ENCODE assay signal across 8 cellular contexts in the genomic region with DNA sequence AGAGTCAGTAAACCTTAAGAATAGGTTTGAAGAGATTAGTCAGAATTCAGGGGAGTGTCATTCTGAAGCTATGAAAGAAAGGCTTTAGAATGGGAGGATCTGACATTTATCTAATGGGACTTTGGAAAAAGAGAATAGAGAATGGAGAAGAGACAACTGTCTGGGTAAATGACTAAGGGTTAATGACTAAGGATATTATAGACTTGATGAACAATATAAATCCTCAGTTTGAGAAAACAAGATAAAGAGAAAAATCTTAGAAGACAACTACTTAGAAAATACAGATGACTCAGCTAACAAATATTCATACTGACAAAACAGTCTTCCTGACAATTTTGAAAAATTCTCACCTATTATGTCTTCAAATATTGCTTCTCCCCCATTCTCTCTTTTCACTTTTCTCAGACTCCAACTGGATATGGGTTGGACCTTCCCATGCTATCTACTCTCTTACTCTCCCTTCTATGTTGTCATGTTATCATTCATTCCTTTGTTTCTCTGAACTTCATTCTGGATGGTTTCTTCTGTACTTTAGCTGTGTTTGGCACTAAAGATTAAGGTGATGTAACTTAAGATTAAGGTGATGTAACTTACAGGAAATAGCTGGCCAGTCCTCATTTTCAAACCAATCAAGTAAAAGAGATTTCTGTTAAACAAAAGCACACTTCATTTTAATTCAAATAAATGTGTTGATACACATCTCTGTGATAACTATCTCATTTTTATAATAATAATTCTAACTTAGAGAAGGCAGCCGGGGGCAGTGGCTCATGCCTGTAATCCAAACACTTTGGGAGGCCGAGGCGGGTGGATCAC. TPM values are rescaled to one million over a fixed set of nuclear protein-coding genes. Genes with fewer than 3 reads are reported as not detected.
A peak's percentile ranks its signal among the peaks of the same experiment; 100 is the strongest.
DNase-seq lines count a peak whose midpoint lies in the region; ATAC-seq and TF ChIP-seq lines count a peak whose summit lies in the region.

No MANE protein-coding gene starts in this region.

- no peaks in the 10 kb centered on the region for H3K27me3 Mint-ChIP-seq in WTC11 (ENCODE audit: low read depth)

- peak overlapping the region; percentile 52 for H3K27ac ChIP-seq in foreskin keratinocyte

- CTCF ChIA-PET in WTC11 (lab: Charles Lee) = interaction anchor here (0.7 to 1.8 kb wide), 4 partner anchors 55 to 218 kb away, joined by 3 to 7 read pairs (median 3); no protein-coding TSS in a partner anchor

- POLR2A ChIA-PET in WTC11 (lab: Charles Lee) = interaction anchor here (0.5 kb wide), 1 partner anchor 158 kb away, joined by 4 read pairs; no protein-coding TSS in a partner anchor

- no peak overlapping the region for H3K4me3 Mint-ChIP-seq in WTC11

- H3K27me3 ChIP-seq in foreskin keratinocyte = no peaks in the 10 kb centered on the region

- ATAC-seq in WTC11 = no peak
- ATAC-seq in foreskin keratinocyte = peak; percentile 82

- peaks cover 62% of the 10 kb centered on the region for H3K4me1 Mint-ChIP-seq in WTC11

- TF ChIP-seq CTCF in WTC11 (IDR thresholded peaks at IDR 0.05) (no peak), foreskin keratinocyte (conservative IDR thresholded peaks at IDR 0.05) (no peak)

- H3K27ac Mint-ChIP-seq in WTC11 = peak overlapping the region; percentile 78

- H3K36me3 Mint-ChIP-seq in WTC11 = peaks cover 31% of the 10 kb centered on the region

- DNase-seq in AML-193 (lab: John Stamatoyannopoulos, UW) (peak; percentile 27 to 48), HT1080 (ENCODE audit: low read depth) (peak; percentile 65), WTC11 (ENCODE audit: low spot score) (no peak), foreskin keratinocyte (peak; percentile 66 to 81), midbrain (lab: John Stamatoyannopoulos, UW) (no peak), germinal center (ENCODE audit: low spot score) (no peak), putamen (ENCODE audit: low spot score) (no peak), HUDEP-2 (lab: John Stamatoyannopoulos, UW; ENCODE audit: unreplicated experiment in 76 of 76) (no peak)

- H3K4me1 ChIP-seq in foreskin keratinocyte = peaks cover 36% of the 10 kb centered on the region

- H3K9me3 Mint-ChIP-seq in WTC11 = no peaks in the 10 kb centered on the region

TF ChIP-seq in WTC11, 78 proteins besides CTCF, POLR2A, EP300 and RAD21:
- no peak for TF ChIP-seq TEAD4 (CRISPR knock-in tag; IDR thresholded peaks at IDR 0.05)
- no peak for TF ChIP-seq NFE2L1 (CRISPR knock-in tag; IDR thresholded peaks at IDR 0.05)
- TF ChIP-seq ZBTB21 (CRISPR knock-in tag; IDR thresholded peaks at IDR 0.05; ENCODE audit: borderline replicate concordance) = no peak
- TF ChIP-seq, protein P1, sequence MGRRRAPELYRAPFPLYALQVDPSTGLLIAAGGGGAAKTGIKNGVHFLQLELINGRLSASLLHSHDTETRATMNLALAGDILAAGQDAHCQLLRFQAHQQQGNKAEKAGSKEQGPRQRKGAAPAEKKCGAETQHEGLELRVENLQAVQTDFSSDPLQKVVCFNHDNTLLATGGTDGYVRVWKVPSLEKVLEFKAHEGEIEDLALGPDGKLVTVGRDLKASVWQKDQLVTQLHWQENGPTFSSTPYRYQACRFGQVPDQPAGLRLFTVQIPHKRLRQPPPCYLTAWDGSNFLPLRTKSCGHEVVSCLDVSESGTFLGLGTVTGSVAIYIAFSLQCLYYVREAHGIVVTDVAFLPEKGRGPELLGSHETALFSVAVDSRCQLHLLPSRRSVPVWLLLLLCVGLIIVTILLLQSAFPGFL (CRISPR knock-in tag; IDR thresholded peaks at IDR 0.05; ENCODE audit: borderline replicate concordance) = no peak
- TF ChIP-seq GABPB1 (CRISPR knock-in tag; IDR thresholded peaks at IDR 0.05) = peak; percentile 92
- TF ChIP-seq, protein P2, sequence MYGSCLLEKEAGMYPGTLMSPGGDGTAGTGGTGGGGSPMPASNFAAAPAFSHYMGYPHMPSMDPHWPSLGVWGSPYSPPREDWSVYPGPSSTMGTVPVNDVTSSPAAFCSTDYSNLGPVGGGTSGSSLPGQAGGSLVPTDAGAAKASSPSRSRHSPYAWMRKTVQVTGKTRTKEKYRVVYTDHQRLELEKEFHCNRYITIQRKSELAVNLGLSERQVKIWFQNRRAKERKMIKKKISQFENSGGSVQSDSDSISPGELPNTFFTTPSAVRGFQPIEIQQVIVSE (CRISPR knock-in tag; IDR thresholded peaks at IDR 0.05; ENCODE audit: borderline replicate concordance) = no peak
- TF ChIP-seq PRRX2 (CRISPR knock-in tag; IDR thresholded peaks at IDR 0.05) = no peak
- no peak for TF ChIP-seq CREB1 (CRISPR knock-in tag; IDR thresholded peaks at IDR 0.05)
- no peak for TF ChIP-seq ZNF263 (CRISPR knock-in tag; IDR thresholded peaks at IDR 0.05; ENCODE audit: low read depth)

RNA-seq across cellular contexts. Expression of a gene that starts 20.3 kb away (rescaled TPM):
- total RNA-seq in HT1080 (2014; rRNA removed; shearing (Covaris generic)) = 113 and 130 TPM in 2 replicates
- polyA plus RNA-seq in HT1080 (2015; cell fraction: cytosol; rRNA removed) = 70.6 and 81.3 TPM in 2 replicates
- 201 and 219 TPM in 2 replicates for polyA plus RNA-seq in HT1080 (2015; cell fraction: nucleus; rRNA removed)
- total RNA-seq in WTC11 (2021) (328 to 381 TPM (median 374 TPM) in 3 replicates), foreskin keratinocyte (98.8 and 99.6 TPM in 2 replicates)
- 32.4 and 36.5 TPM in 2 replicates for polyA plus RNA-seq in foreskin keratinocyte

Comparison
In these comparisons a context has a peak if more than half of its experiments do, and no peak if none do; other contexts are left out.
1. DNase-seq: peak in AML-193 (2 of 2), HT1080 (single experiment) and foreskin keratinocyte (2 of 2); none in WTC11 (single experiment), midbrain (single experiment), germinal center (single experiment), putamen (single experiment) and HUDEP-2 (0 of 76).